Comparison of ENCODE assay signal across 10 cellular contexts in the genomic region with DNA sequence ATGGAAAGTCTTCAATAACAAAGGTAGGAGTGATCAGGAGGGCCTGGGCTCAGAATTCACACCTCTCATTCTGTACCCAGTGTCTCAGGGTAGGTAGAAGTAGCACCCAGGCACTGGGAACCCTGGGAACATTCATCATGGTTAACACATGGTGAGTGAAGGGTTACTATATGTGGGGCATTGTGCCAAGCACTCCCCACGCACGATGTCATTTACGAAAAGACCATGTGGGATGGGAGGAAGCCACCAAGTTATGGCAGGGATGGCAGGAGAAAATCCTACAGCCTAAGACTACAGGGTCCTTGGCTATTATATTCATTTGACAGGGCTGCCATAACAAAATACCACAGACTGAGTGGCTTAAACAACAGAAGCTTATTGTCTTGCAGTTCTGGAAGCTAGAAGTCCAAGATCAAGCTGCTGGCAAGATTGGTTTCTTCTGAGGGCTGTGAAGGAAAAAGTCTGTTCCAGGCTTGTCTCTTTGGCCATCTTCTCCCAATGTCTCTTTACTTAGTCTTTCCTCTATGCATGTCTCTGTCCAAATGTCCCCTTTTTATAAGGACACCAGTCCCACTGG. TPM values are rescaled to one million over a fixed set of nuclear protein-coding genes. Genes with fewer than 3 reads are reported as not detected.
DNase-seq lines count a peak whose midpoint lies in the region; ATAC-seq and TF ChIP-seq lines count a peak whose summit lies in the region.
"Had no signal": no experiment of that assay in that cellular context is flagged by ENCODE, and none has a peak within 500 bp of the region (broad histone marks: within the 10 kb centered on the region; RNA-seq: fewer than 3 reads in every experiment).

No MANE protein-coding gene starts in this region.

- H3K36me3 Mint-ChIP-seq in natural killer cell treated with Interleukin-12 subunit alpha and Interleukin-12 subunit beta and Interleukin-15 and Interleukin-18, amount 100 ng/mL, for 72 hours = no peaks in the 10 kb centered on the region

- no peak overlapping the region for H3K4me3 ChIP-seq in upper lobe of right lung

- peak overlapping the region; percentile 47 for H3K4me3 Mint-ChIP-seq in natural killer cell treated with Interleukin-12 subunit alpha and Interleukin-12 subunit beta and Interleukin-15 and Interleukin-18, amount 100 ng/mL, for 72 hours

- ATAC-seq in Right ventricle myocardium superior (ENCODE audit: poor library complexity) (no peak), Right ventricle myocardium inferior (no peak), upper lobe of right lung (no peak), GM21515 (IDR thresholded peaks at IDR 0.05; ENCODE audit: unreplicated experiment) (no peak)
- peak in 1 of 2 donors; percentile 44 for ATAC-seq in natural killer cell treated with Interleukin-12 subunit alpha and Interleukin-12 subunit beta and Interleukin-15 and Interleukin-18, amount 100 ng/mL, for 72 hours

- no peak for TF ChIP-seq CTCF in upper lobe of right lung (IDR thresholded peaks at IDR 0.05)

- intact Hi-C loops in Right ventricle myocardium superior (cut with DNase I) (loop anchor here (10.0 kb wide), 1 partner anchor 89 kb away; no protein-coding TSS in a partner anchor), Right ventricle myocardium inferior (cut with DNase I) (loop anchor here (10.0 kb wide), 1 partner anchor 281 kb away; a partner anchor contains a TSS), upper lobe of right lung (cut with DNase I) (no loop called here)

- DNase-seq in Right ventricle myocardium superior (peak; percentile 42), Right ventricle myocardium inferior (ENCODE audit: missing footprints) (no peak), caudate nucleus (lab: John Stamatoyannopoulos, UW) (no peak), upper lobe of right lung (no peak), NCI-H1092 treated with DMSO at 0.1 percent for 48 hours (lab: John Stamatoyannopoulos, UW) (no peak)
- DNase-seq in natural killer cell treated with Interleukin-12 subunit alpha and Interleukin-12 subunit beta and Interleukin-15 and Interleukin-18, amount 100 ng/mL, for 72 hours (ENCODE audit: low spot score) = peak; percentile 59
- no peak for DNase-seq in stimulated activated CD4-positive, alpha-beta T cell treated with anti-CD3 and anti-CD28 coated beads, Interleukin-12 subunit alpha, Interleukin-12 subunit beta, amount 100 ng/mL, for 4 hours
- DNase-seq: C1 segment of cervical spinal cord, NCI-H1694 treated with DMSO at 0.1 percent for 48 hours had no signal

- peak overlapping the region; percentile 72 to 75 for H3K27ac Mint-ChIP-seq in natural killer cell treated with Interleukin-12 subunit alpha and Interleukin-12 subunit beta and Interleukin-15 and Interleukin-18, amount 100 ng/mL, for 72 hours

- H3K27ac ChIP-seq in caudate nucleus (ENCODE audit: low read depth, low read length) (peak overlapping the region; percentile 14), upper lobe of right lung (peak overlapping the region; percentile 95)

- peaks cover 91% of the 10 kb centered on the region for H3K4me1 ChIP-seq in upper lobe of right lung

- no peaks in the 10 kb centered on the region for H3K27me3 Mint-ChIP-seq in natural killer cell treated with Interleukin-12 subunit alpha and Interleukin-12 subunit beta and Interleukin-15 and Interleukin-18, amount 100 ng/mL, for 72 hours

- no peaks in the 10 kb centered on the region for H3K9me3 ChIP-seq in upper lobe of right lung

- H3K4me1 Mint-ChIP-seq in natural killer cell treated with Interleukin-12 subunit alpha and Interleukin-12 subunit beta and Interleukin-15 and Interleukin-18, amount 100 ng/mL, for 72 hours (ENCODE audit: low read depth in 2 of 2) = peaks cover 49 to 61% of the 10 kb centered on the region in 2 donors

- no peaks in the 10 kb centered on the region for H3K27me3 ChIP-seq in upper lobe of right lung

- no peaks in the 10 kb centered on the region for H3K36me3 ChIP-seq in upper lobe of right lung

- H3K9me3 Mint-ChIP-seq in natural killer cell treated with Interleukin-12 subunit alpha and Interleukin-12 subunit beta and Interleukin-15 and Interleukin-18, amount 100 ng/mL, for 72 hours = no peaks in the 10 kb centered on the region

RNA-seq across cellular contexts. Expression of a gene that starts 27.7 kb away (rescaled TPM):
- total RNA-seq in Right ventricle myocardium superior = 54.8 TPM
- total RNA-seq in Right ventricle myocardium inferior = 71.4 TPM
- total RNA-seq in natural killer cell treated with Interleukin-12 subunit alpha and Interleukin-12 subunit beta and Interleukin-15 and Interleukin-18, amount 100 ng/mL, for 72 hours = 100 to 1,000 TPM; 189 to 207 TPM
- 200 TPM for total RNA-seq in upper lobe of right lung

RNA-seq across cellular contexts. Expression of a gene that starts 30.0 kb away (rescaled TPM):
- total RNA-seq in Right ventricle myocardium superior (32.0 TPM), Right ventricle myocardium inferior (35.4 TPM), upper lobe of right lung (27.4 TPM)
- total RNA-seq in natural killer cell treated with Interleukin-12 subunit alpha and Interleukin-12 subunit beta and Interleukin-15 and Interleukin-18, amount 100 ng/mL, for 72 hours = 10 to 100 TPM; 30.9 to 35.7 TPM

RNA-seq across cellular contexts. Expression of a gene that starts 30.2 kb away (rescaled TPM):
- total RNA-seq in Right ventricle myocardium superior (242 TPM), Right ventricle myocardium inferior (239 TPM), upper lobe of right lung (118 TPM)
- total RNA-seq in natural killer cell treated with Interleukin-12 subunit alpha and Interleukin-12 subunit beta and Interleukin-15 and Interleukin-18, amount 100 ng/mL, for 72 hours = 10 to 100 TPM; 39.6 to 79.3 TPM

Comparison
In these comparisons a context has a peak if more than half of its experiments do, and no peak if none do; other contexts are left out.
1. DNase-seq: peak in Right ventricle myocardium superior (single experiment) and natural killer cell treated with Interleukin-12 subunit alpha and Interleukin-12 subunit beta and Interleukin-15 and Interleukin-18, amount 100 ng/mL, for 72 hours (single experiment); none in Right ventricle myocardium inferior (single experiment), caudate nucleus (0 of 61), upper lobe of right lung (single experiment), NCI-H1092 treated with DMSO at 0.1 percent for 48 hours (single experiment) and stimulated activated CD4-positive, alpha-beta T cell treated with anti-CD3 and anti-CD28 coated beads, Interleukin-12 subunit alpha, Interleukin-12 subunit beta, amount 100 ng/mL, for 4 hours (single experiment).